Comparison of ENCODE assay signal across 12 cellular contexts in genomic region chr16:48547530-48547929, GRCh38.
A peak's percentile ranks its signal among the peaks of the same experiment; 100 is the strongest.
DNase-seq lines count a peak whose midpoint lies in the region; ATAC-seq and TF ChIP-seq lines count a peak whose summit lies in the region.
"Had no signal": no experiment of that assay in that cellular context is flagged by ENCODE, and none has a peak within 500 bp of the region (broad histone marks: within the 10 kb centered on the region; RNA-seq: fewer than 3 reads in every experiment).

No MANE protein-coding gene starts in this region.

- WGBS in spleen, 5 donors = 68 to 87% (median 78%) methylated on average over 3 of the region's 3 CpGs

- H3K4me3 ChIP-seq in left ventricle myocardium inferior (no peak overlapping the region), spleen (no peak overlapping the region)

- no peak for DNase-seq in activated naive CD8-positive, alpha-beta T cell treated with anti-CD3 and anti-CD28 coated beads, Interleukin-2, amount 50 U/mL, for 24 hours
- no peak for DNase-seq in activated naive CD8-positive, alpha-beta T cell treated with anti-CD3 and anti-CD28 coated beads for 36 hours
- DNase-seq in activated T-helper 1 cell treated with anti-CD3 and anti-CD28 coated beads, Interleukin-12 subunit alpha, Interleukin-12 subunit beta, Interleukin-2, Interleukin-4 antibody, amounts not matched to agents 30 ng/mL and 10 ng/mL and 1 ng/mL, durations not matched to agents 14 hours and 24 hours and 36 hours (ENCODE audit: low spot score) = no peak
- DNase-seq in left ventricle myocardium inferior (no peak), progenitor cell of endocrine pancreas (ENCODE audit: low spot score, unreplicated experiment) (no peak), retina (no peak), spleen (no peak)
- DNase-seq: GF-D8, HFFc6, KG1, NCI-H1436 treated with DMSO at 0.1 percent for 48 hours had no signal

- TF ChIP-seq CTCF in left ventricle myocardium inferior (IDR thresholded peaks at IDR 0.05; ENCODE audit: borderline replicate concordance) (no peak), progenitor cell of endocrine pancreas (IDR thresholded peaks at IDR 0.05; ENCODE audit: unreplicated experiment) (no peak), spleen (IDR thresholded peaks at IDR 0.05 in 8 of 11, conservative IDR thresholded peaks at IDR 0.05 in 3 of 11) (no peak)

- no peaks in the 10 kb centered on the region for H3K9me3 Mint-ChIP-seq in activated naive CD8-positive, alpha-beta T cell treated with anti-CD3 and anti-CD28 coated beads, Interleukin-2, amount 50 U/mL, for 24 hours
- H3K9me3 Mint-ChIP-seq in activated naive CD8-positive, alpha-beta T cell treated with anti-CD3 and anti-CD28 coated beads for 36 hours = no peaks in the 10 kb centered on the region
- no peaks in the 10 kb centered on the region for H3K9me3 Mint-ChIP-seq in activated T-helper 1 cell treated with anti-CD3 and anti-CD28 coated beads, Interleukin-12 subunit alpha, Interleukin-12 subunit beta, Interleukin-2, Interleukin-4 antibody, amounts not matched to agents 30 ng/mL and 10 ng/mL and 1 ng/mL, durations not matched to agents 14 hours and 24 hours and 36 hours
- no peaks in the 10 kb centered on the region for H3K9me3 Mint-ChIP-seq in progenitor cell of endocrine pancreas (ENCODE audit: low read depth)
- H3K9me3 Mint-ChIP-seq: HFFc6 had no signal

- TF ChIP-seq POLR2A in spleen (IDR thresholded peaks at IDR 0.05) = no peak

- no peaks in the 10 kb centered on the region for H3K9me3 ChIP-seq in left ventricle myocardium inferior (replicated peaks)
- no peaks in the 10 kb centered on the region for H3K9me3 ChIP-seq in spleen

- H3K27me3 ChIP-seq in left ventricle myocardium inferior (ENCODE audit: low read depth) (no peaks in the 10 kb centered on the region), spleen (replicated peaks in 1 of 7) (no peaks in the 10 kb centered on the region)

- peaks cover 36% of the 10 kb centered on the region for H3K4me1 Mint-ChIP-seq in activated naive CD8-positive, alpha-beta T cell treated with anti-CD3 and anti-CD28 coated beads, Interleukin-2, amount 50 U/mL, for 24 hours
- peaks cover 16% of the 10 kb centered on the region for H3K4me1 Mint-ChIP-seq in activated naive CD8-positive, alpha-beta T cell treated with anti-CD3 and anti-CD28 coated beads for 36 hours
- peaks cover 19% of the 10 kb centered on the region for H3K4me1 Mint-ChIP-seq in activated T-helper 1 cell treated with anti-CD3 and anti-CD28 coated beads, Interleukin-12 subunit alpha, Interleukin-12 subunit beta, Interleukin-2, Interleukin-4 antibody, amounts not matched to agents 30 ng/mL and 10 ng/mL and 1 ng/mL, durations not matched to agents 14 hours and 24 hours and 36 hours (ENCODE audit: low read depth)
- peaks cover 11% of the 10 kb centered on the region for H3K4me1 Mint-ChIP-seq in progenitor cell of endocrine pancreas (ENCODE audit: low read depth)

- no peak overlapping the region for H3K4me3 Mint-ChIP-seq in activated naive CD8-positive, alpha-beta T cell treated with anti-CD3 and anti-CD28 coated beads, Interleukin-2, amount 50 U/mL, for 24 hours
- no peak overlapping the region for H3K4me3 Mint-ChIP-seq in activated naive CD8-positive, alpha-beta T cell treated with anti-CD3 and anti-CD28 coated beads for 36 hours
- H3K4me3 Mint-ChIP-seq in activated T-helper 1 cell treated with anti-CD3 and anti-CD28 coated beads, Interleukin-12 subunit alpha, Interleukin-12 subunit beta, Interleukin-2, Interleukin-4 antibody, amounts not matched to agents 30 ng/mL and 10 ng/mL and 1 ng/mL, durations not matched to agents 14 hours and 24 hours and 36 hours = no peak overlapping the region
- H3K4me3 Mint-ChIP-seq in progenitor cell of endocrine pancreas (ENCODE audit: low read depth) = no peak overlapping the region
- H3K4me3 Mint-ChIP-seq: HFFc6 had no signal

- peak overlapping the region; percentile 8 for H3K27ac Mint-ChIP-seq in activated naive CD8-positive, alpha-beta T cell treated with anti-CD3 and anti-CD28 coated beads, Interleukin-2, amount 50 U/mL, for 24 hours
- no peak overlapping the region for H3K27ac Mint-ChIP-seq in activated naive CD8-positive, alpha-beta T cell treated with anti-CD3 and anti-CD28 coated beads for 36 hours
- peak overlapping the region; percentile 18 for H3K27ac Mint-ChIP-seq in activated T-helper 1 cell treated with anti-CD3 and anti-CD28 coated beads, Interleukin-12 subunit alpha, Interleukin-12 subunit beta, Interleukin-2, Interleukin-4 antibody, amounts not matched to agents 30 ng/mL and 10 ng/mL and 1 ng/mL, durations not matched to agents 14 hours and 24 hours and 36 hours
- peak overlapping the region; percentile 64 for H3K27ac Mint-ChIP-seq in progenitor cell of endocrine pancreas
- H3K27ac Mint-ChIP-seq: HFFc6 had no signal

- ATAC-seq in activated naive CD8-positive, alpha-beta T cell treated with anti-CD3 and anti-CD28 coated beads, Interleukin-2, amount 50 U/mL, for 24 hours = no peak

- H3K4me1 ChIP-seq in left ventricle myocardium inferior (peaks cover 33% of the 10 kb centered on the region), spleen (peaks cover 0 to 5% (median 0%) of the 10 kb centered on the region in 6 donors)

- H3K27ac ChIP-seq in left ventricle myocardium inferior (replicated peaks) (peak overlapping the region; percentile 63), spleen (no peak overlapping the region)
- H3K27ac ChIP-seq: C4-2B had no signal

- peaks cover 78% of the 10 kb centered on the region for H3K36me3 ChIP-seq in left ventricle myocardium inferior
- H3K36me3 ChIP-seq in spleen = peaks cover 0 to 100% (median 55%) of the 10 kb centered on the region in 6 donors

- no peaks in the 10 kb centered on the region for H3K27me3 Mint-ChIP-seq in activated naive CD8-positive, alpha-beta T cell treated with anti-CD3 and anti-CD28 coated beads, Interleukin-2, amount 50 U/mL, for 24 hours
- H3K27me3 Mint-ChIP-seq in activated naive CD8-positive, alpha-beta T cell treated with anti-CD3 and anti-CD28 coated beads for 36 hours = no peaks in the 10 kb centered on the region
- no peaks in the 10 kb centered on the region for H3K27me3 Mint-ChIP-seq in activated T-helper 1 cell treated with anti-CD3 and anti-CD28 coated beads, Interleukin-12 subunit alpha, Interleukin-12 subunit beta, Interleukin-2, Interleukin-4 antibody, amounts not matched to agents 30 ng/mL and 10 ng/mL and 1 ng/mL, durations not matched to agents 14 hours and 24 hours and 36 hours (ENCODE audit: insufficient read depth)
- no peaks in the 10 kb centered on the region for H3K27me3 Mint-ChIP-seq in progenitor cell of endocrine pancreas

- intact Hi-C loops in activated T-helper 1 cell treated with anti-CD3 and anti-CD28 coated beads, Interleukin-12 subunit alpha, Interleukin-12 subunit beta, Interleukin-2, Interleukin-4 antibody, amounts not matched to agents 30 ng/mL and 10 ng/mL and 1 ng/mL, durations not matched to agents 14 hours and 24 hours and 36 hours (cut with micrococcal nuclease) = no loop called here
- intact Hi-C loops in left ventricle myocardium inferior (cut with micrococcal nuclease) (no loop called here), spleen (cut with DNase I; ENCODE audit: low total_unique reads) (no loop called here)

- peaks cover 44% of the 10 kb centered on the region for H3K36me3 Mint-ChIP-seq in activated naive CD8-positive, alpha-beta T cell treated with anti-CD3 and anti-CD28 coated beads, Interleukin-2, amount 50 U/mL, for 24 hours (ENCODE audit: low read depth)
- peaks cover 17% of the 10 kb centered on the region for H3K36me3 Mint-ChIP-seq in activated naive CD8-positive, alpha-beta T cell treated with anti-CD3 and anti-CD28 coated beads for 36 hours
- H3K36me3 Mint-ChIP-seq in activated T-helper 1 cell treated with anti-CD3 and anti-CD28 coated beads, Interleukin-12 subunit alpha, Interleukin-12 subunit beta, Interleukin-2, Interleukin-4 antibody, amounts not matched to agents 30 ng/mL and 10 ng/mL and 1 ng/mL, durations not matched to agents 14 hours and 24 hours and 36 hours (ENCODE audit: low read depth) = peaks cover 34% of the 10 kb centered on the region
- H3K36me3 Mint-ChIP-seq in progenitor cell of endocrine pancreas (ENCODE audit: insufficient read depth) = peaks cover 11% of the 10 kb centered on the region
